ENCODE assay signal across 20 cellular contexts in the genomic region with DNA sequence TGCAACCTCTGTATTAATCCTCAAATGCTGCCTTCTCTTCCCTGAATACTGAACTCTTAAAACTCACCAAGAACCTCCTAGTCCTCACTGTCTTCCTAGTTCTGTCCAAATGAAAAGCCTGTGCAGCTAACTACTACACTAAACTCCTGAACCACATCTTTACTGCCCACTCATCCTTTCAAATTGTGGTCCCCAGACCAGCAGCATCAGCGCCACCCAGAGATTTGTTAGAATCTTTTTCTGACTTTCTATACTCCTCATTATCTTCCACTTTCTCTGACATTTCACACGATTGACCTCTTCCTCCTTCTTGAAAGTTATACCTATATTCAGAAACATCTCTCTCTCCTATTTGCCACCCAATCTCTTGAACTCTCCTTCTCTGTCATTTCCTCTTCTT.
"Had no signal": no experiment of that assay in that cellular context is flagged by ENCODE, and none has a peak within 500 bp of the region (broad histone marks: within the 10 kb centered on the region; RNA-seq: fewer than 3 reads in every experiment).

No MANE protein-coding gene starts in this region.

- H3K27me3 Mint-ChIP-seq: central memory CD8-positive, alpha-beta T cell; natural killer cell treated with Interleukin-12 subunit alpha and Interleukin-12 subunit beta and Interleukin-15 and Interleukin-18, amount 100 ng/mL, for 72 hours had no signal

- H3K4me3 Mint-ChIP-seq: activated T-cell treated with anti-CD3 and anti-CD28 coated beads, Interleukin-2, amount 50 U/mL, for 72 hours; central memory CD8-positive, alpha-beta T cell; natural killer cell treated with Interleukin-12 subunit alpha and Interleukin-12 subunit beta and Interleukin-15 and Interleukin-18, amount 100 ng/mL, for 72 hours; stimulated activated effector memory CD8-positive, alpha-beta T cell treated with anti-CD3 and anti-CD28 coated beads, Interleukin-12 subunit alpha, Interleukin-12 subunit beta, amount 100 ng/mL, for 72 hours had no signal

- DNase-seq: activated CD4-positive, alpha-beta T cell treated with anti-CD3 and anti-CD28 coated beads, Interleukin-2, amount 50 U/mL, for 1 hour; activated effector memory CD4-positive, alpha-beta T cell treated with anti-CD3 and anti-CD28 coated beads, Interleukin-2, amount 50 U/mL, for 16 hours; activated naive CD4-positive, alpha-beta T cell treated with anti-CD3 and anti-CD28 coated beads, Interleukin-2, amount 50 U/mL, for 16 hours; activated T-cell treated with anti-CD3 and anti-CD28 coated beads, Interleukin-2, amount 50 U/mL, for 72 hours; colonic mucosa; erythroblast; foreskin melanocyte; glutamatergic neuron; hypothalamus; lower lobe of right lung; nucleus accumbens; sigmoid colon; stimulated activated CD4-positive, alpha-beta T cell treated with anti-CD3 and anti-CD28 coated beads, Interleukin-4, amount 100 ng/mL, for 24 hours; upper lobe of right lung had no signal

- H3K4me1 ChIP-seq: ascending aorta, colonic mucosa, lower lobe of right lung, sigmoid colon, upper lobe of right lung had no signal

- H3K36me3 ChIP-seq: ascending aorta, colonic mucosa, lower lobe of right lung, sigmoid colon, thoracic aorta, upper lobe of right lung had no signal

- ATAC-seq: activated CD4-positive, CD25-positive, alpha-beta regulatory T cell treated with anti-CD3 and anti-CD28 coated beads, Interleukin-2, amount 50 U/mL, for 24 hours; activated T-cell treated with anti-CD3 and anti-CD28 coated beads, Interleukin-2, amount 50 U/mL, for 72 hours; lower lobe of right lung; natural killer cell treated with Interleukin-12 subunit alpha and Interleukin-12 subunit beta and Interleukin-15 and Interleukin-18, amount 100 ng/mL, for 72 hours; stimulated activated effector memory CD8-positive, alpha-beta T cell treated with anti-CD3 and anti-CD28 coated beads, Interleukin-12 subunit alpha, Interleukin-12 subunit beta, amount 100 ng/mL, for 72 hours; upper lobe of right lung had no signal

- H3K27me3 ChIP-seq: ascending aorta, colonic mucosa, sigmoid colon, upper lobe of right lung had no signal

- H3K27ac Mint-ChIP-seq: activated T-cell treated with anti-CD3 and anti-CD28 coated beads, Interleukin-2, amount 50 U/mL, for 72 hours; natural killer cell treated with Interleukin-12 subunit alpha and Interleukin-12 subunit beta and Interleukin-15 and Interleukin-18, amount 100 ng/mL, for 72 hours; stimulated activated effector memory CD8-positive, alpha-beta T cell treated with anti-CD3 and anti-CD28 coated beads, Interleukin-12 subunit alpha, Interleukin-12 subunit beta, amount 100 ng/mL, for 72 hours had no signal

- H3K27ac ChIP-seq: ascending aorta, colonic mucosa, lower lobe of right lung, sigmoid colon, thoracic aorta, upper lobe of right lung had no signal

- H3K36me3 Mint-ChIP-seq: stimulated activated effector memory CD8-positive, alpha-beta T cell treated with anti-CD3 and anti-CD28 coated beads, Interleukin-12 subunit alpha, Interleukin-12 subunit beta, amount 100 ng/mL, for 72 hours had no signal

- H3K9me3 ChIP-seq: ascending aorta, colonic mucosa, lower lobe of right lung, sigmoid colon, thoracic aorta, upper lobe of right lung had no signal

- H3K4me3 ChIP-seq: ascending aorta, colonic mucosa, lower lobe of right lung, sigmoid colon, thoracic aorta, upper lobe of right lung had no signal

- H3K4me1 Mint-ChIP-seq: central memory CD8-positive, alpha-beta T cell; stimulated activated effector memory CD8-positive, alpha-beta T cell treated with anti-CD3 and anti-CD28 coated beads, Interleukin-12 subunit alpha, Interleukin-12 subunit beta, amount 100 ng/mL, for 72 hours had no signal
